ENCODE assay signal across 19 cellular contexts in the genomic region with DNA sequence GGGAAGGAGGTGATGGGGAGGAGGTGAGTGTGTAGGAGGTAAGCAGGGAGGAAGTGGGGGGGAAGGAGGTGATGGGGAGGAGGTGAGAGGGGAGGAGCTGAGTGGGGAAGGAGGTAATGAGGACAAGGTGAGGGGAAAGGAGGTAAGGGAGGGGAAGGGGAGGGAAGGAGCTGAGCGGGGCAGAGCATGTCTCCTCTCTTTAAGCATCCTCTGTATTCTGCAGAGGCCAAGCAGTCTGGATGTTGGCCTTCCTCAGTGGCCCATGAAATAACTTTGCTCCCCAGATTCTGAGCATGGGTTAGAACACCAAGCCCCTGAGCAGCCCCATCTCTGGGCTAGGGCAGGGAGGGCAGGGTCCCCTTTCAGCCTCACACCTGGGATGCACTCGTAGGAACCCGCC.
A peak's percentile ranks its signal among the peaks of the same experiment; 100 is the strongest.
DNase-seq lines count a peak whose midpoint lies in the region; ATAC-seq lines count a peak whose summit lies in the region.
"Had no signal": no experiment of that assay in that cellular context is flagged by ENCODE, and none has a peak within 500 bp of the region (broad histone marks: within the 10 kb centered on the region; RNA-seq: fewer than 3 reads in every experiment).

No MANE protein-coding gene starts in this region.

- H3K4me3 ChIP-seq in CD4-positive, alpha-beta memory T cell (ENCODE audit: low read length in 2 of 2), result no peak overlapping the region
- H3K4me3 ChIP-seq: GM12878 had no signal

- H3K36me3 Mint-ChIP-seq in activated CD4-positive, alpha-beta T cell treated with anti-CD3 and anti-CD28 coated beads, Interleukin-2, amount 10 ng/mL, durations not matched to agents 7 days and 5 days (ENCODE audit: low read depth), result no peaks in the 10 kb centered on the region
- no peaks in the 10 kb centered on the region for H3K36me3 Mint-ChIP-seq in activated CD4-positive, alpha-beta T cell treated with anti-CD3 and anti-CD28 coated beads, Interleukin-2, amount 10 ng/mL, durations not matched to agents 24 days and 14 days (ENCODE audit: low read depth)
- H3K36me3 Mint-ChIP-seq in CD4-positive, alpha-beta memory T cell, result no peaks in the 10 kb centered on the region
- H3K36me3 Mint-ChIP-seq in T-helper 17 cell (ENCODE audit: low read depth), result no peaks in the 10 kb centered on the region
- H3K36me3 Mint-ChIP-seq in naive thymus-derived CD8-positive, alpha-beta T cell, result no peaks in the 10 kb centered on the region

- DNase-seq in activated CD4-positive, alpha-beta T cell treated with anti-CD3 and anti-CD28 coated beads, Interleukin-2, amount 10 ng/mL, durations not matched to agents 7 days and 5 days, result no peak
- DNase-seq in activated CD4-positive, alpha-beta T cell treated with anti-CD3 and anti-CD28 coated beads, Interleukin-2, amount 10 ng/mL, durations not matched to agents 24 days and 14 days, result no peak
- DNase-seq in CD4-positive, alpha-beta memory T cell, result peak in 3 of 5 donors; percentile 5 to 26 (median 18)
- DNase-seq in T-helper 17 cell, result no peak
- DNase-seq in naive thymus-derived CD8-positive, alpha-beta T cell, result peak in 3 of 10 donors; percentile 12 to 47 (median 15)
- no peak for DNase-seq in NCI-H2107 treated with DMSO at 0.1 percent for 48 hours (lab: John Stamatoyannopoulos, UW; ENCODE audit: unreplicated experiment)
- no peak for DNase-seq in NCI-H1436 treated with DMSO at 0.1 percent for 48 hours (lab: John Stamatoyannopoulos, UW)
- DNase-seq in SIG-M5 treated with dmso at 0.1 percent for 504 hours (lab: John Stamatoyannopoulos, UW; ENCODE audit: unreplicated experiment), result no peak
- DNase-seq: 8988T, Calu3, MM.1S, NCI-H1105 treated with DMSO at 0.1 percent for 48 hours, NCI-H187 treated with DMSO at 0.1 percent for 48 hours, NCI-H2171 treated with DMSO at 0.1 percent for 48 hours, NCI-H510A, SIG-M5 had no signal

- no peaks in the 10 kb centered on the region for H3K36me3 ChIP-seq in CD4-positive, alpha-beta memory T cell (ENCODE audit: insufficient read depth, low read length)

- peak; percentile 61 for ATAC-seq in T-helper 17 cell
- peak; percentile 44 to 63 for ATAC-seq in naive thymus-derived CD8-positive, alpha-beta T cell
- ATAC-seq: GM12878 had no signal

- POLR2A ChIA-PET in activated CD4-positive, alpha-beta T cell treated with anti-CD3 and anti-CD28 coated beads, Interleukin-2, amount 10 ng/mL, durations not matched to agents 7 days and 5 days (lab: Charles Lee), result no interaction called here
- POLR2A ChIA-PET in CD4-positive, alpha-beta memory T cell (lab: Charles Lee; ENCODE audit: partially characterized antibody), result no interaction called here
- POLR2A ChIA-PET in naive thymus-derived CD8-positive, alpha-beta T cell (lab: Charles Lee), result interaction anchor here (0.7 to 1.6 kb wide), 2 partner anchors 132 to 495 kb away, joined by 3 to 4 read pairs; no protein-coding TSS in a partner anchor

- H3K9me3 ChIP-seq in CD4-positive, alpha-beta memory T cell (ENCODE audit: control insufficient read depth in 1 of 2, low read length in 2 of 2), result no peaks in the 10 kb centered on the region
- H3K9me3 ChIP-seq in T-helper 17 cell (ENCODE audit: control insufficient read depth, low read length, poor library complexity, severe bottlenecking), result no peaks in the 10 kb centered on the region

- no peaks in the 10 kb centered on the region for H3K27me3 ChIP-seq in CD4-positive, alpha-beta memory T cell (ENCODE audit: insufficient read depth, low read length)

- peaks cover 10% of the 10 kb centered on the region for H3K4me1 ChIP-seq in CD4-positive, alpha-beta memory T cell (ENCODE audit: insufficient read depth, low read length)

- no peak overlapping the region for H3K27ac ChIP-seq in CD4-positive, alpha-beta memory T cell (ENCODE audit: low read depth, low read length)
- H3K27ac ChIP-seq: C4-2B, KMS-11 had no signal

- no peaks in the 10 kb centered on the region for H3K9me3 Mint-ChIP-seq in activated CD4-positive, alpha-beta T cell treated with anti-CD3 and anti-CD28 coated beads, Interleukin-2, amount 10 ng/mL, durations not matched to agents 7 days and 5 days
- no peaks in the 10 kb centered on the region for H3K9me3 Mint-ChIP-seq in activated CD4-positive, alpha-beta T cell treated with anti-CD3 and anti-CD28 coated beads, Interleukin-2, amount 10 ng/mL, durations not matched to agents 24 days and 14 days
- peaks cover 0 to 3% (median 0%) of the 10 kb centered on the region in 8 donors for H3K9me3 Mint-ChIP-seq in CD4-positive, alpha-beta memory T cell
- H3K9me3 Mint-ChIP-seq in naive thymus-derived CD8-positive, alpha-beta T cell, result peaks cover 0 to 4% (median 0%) of the 10 kb centered on the region in 9 donors

- no peaks in the 10 kb centered on the region for H3K27me3 Mint-ChIP-seq in activated CD4-positive, alpha-beta T cell treated with anti-CD3 and anti-CD28 coated beads, Interleukin-2, amount 10 ng/mL, durations not matched to agents 7 days and 5 days
- no peaks in the 10 kb centered on the region for H3K27me3 Mint-ChIP-seq in activated CD4-positive, alpha-beta T cell treated with anti-CD3 and anti-CD28 coated beads, Interleukin-2, amount 10 ng/mL, durations not matched to agents 24 days and 14 days
- peaks cover 3 to 4% of the 10 kb centered on the region in 2 donors for H3K27me3 Mint-ChIP-seq in CD4-positive, alpha-beta memory T cell
- H3K27me3 Mint-ChIP-seq in T-helper 17 cell, result peaks cover 3% of the 10 kb centered on the region
- H3K27me3 Mint-ChIP-seq in naive thymus-derived CD8-positive, alpha-beta T cell, result peaks cover 0 to 3% (median 1%) of the 10 kb centered on the region in 5 donors

- H3K4me3 Mint-ChIP-seq in activated CD4-positive, alpha-beta T cell treated with anti-CD3 and anti-CD28 coated beads, Interleukin-2, amount 10 ng/mL, durations not matched to agents 7 days and 5 days, result no peak overlapping the region
- no peak overlapping the region for H3K4me3 Mint-ChIP-seq in activated CD4-positive, alpha-beta T cell treated with anti-CD3 and anti-CD28 coated beads, Interleukin-2, amount 10 ng/mL, durations not matched to agents 24 days and 14 days
- no peak overlapping the region for H3K4me3 Mint-ChIP-seq in CD4-positive, alpha-beta memory T cell
- no peak overlapping the region for H3K4me3 Mint-ChIP-seq in T-helper 17 cell
- peak overlapping the region in 4 of 10 donors; percentile 22 to 63 (median 43) for H3K4me3 Mint-ChIP-seq in naive thymus-derived CD8-positive, alpha-beta T cell

- CTCF ChIA-PET in activated CD4-positive, alpha-beta T cell treated with anti-CD3 and anti-CD28 coated beads, Interleukin-2, amount 10 ng/mL, durations not matched to agents 7 days and 5 days (lab: Charles Lee), result interaction anchor here (0.6 kb wide), 1 partner anchor 10 kb away, joined by 3 read pairs; no protein-coding TSS in a partner anchor
- CTCF ChIA-PET in CD4-positive, alpha-beta memory T cell (lab: Charles Lee; ENCODE audit: partially characterized antibody), result no interaction called here

- intact Hi-C loops in activated CD4-positive, alpha-beta T cell treated with anti-CD3 and anti-CD28 coated beads, Interleukin-2, amount 10 ng/mL, durations not matched to agents 24 days and 14 days (cut with micrococcal nuclease), result no loop called here
- intact Hi-C loops in CD4-positive, alpha-beta memory T cell (cut with micrococcal nuclease), result loop anchor here (5.0 kb wide), 1 partner anchor 148 kb away; no protein-coding TSS in a partner anchor

- H3K4me1 Mint-ChIP-seq in activated CD4-positive, alpha-beta T cell treated with anti-CD3 and anti-CD28 coated beads, Interleukin-2, amount 10 ng/mL, durations not matched to agents 7 days and 5 days, result peaks cover 11% of the 10 kb centered on the region
- peaks cover 7% of the 10 kb centered on the region for H3K4me1 Mint-ChIP-seq in activated CD4-positive, alpha-beta T cell treated with anti-CD3 and anti-CD28 coated beads, Interleukin-2, amount 10 ng/mL, durations not matched to agents 24 days and 14 days
- peaks cover 3 to 9% (median 6%) of the 10 kb centered on the region in 4 donors for H3K4me1 Mint-ChIP-seq in CD4-positive, alpha-beta memory T cell
- peaks cover 5% of the 10 kb centered on the region for H3K4me1 Mint-ChIP-seq in T-helper 17 cell
- peaks cover 8 to 10% (median 8%) of the 10 kb centered on the region in 4 donors for H3K4me1 Mint-ChIP-seq in naive thymus-derived CD8-positive, alpha-beta T cell

- peak overlapping the region; percentile 75 for H3K27ac Mint-ChIP-seq in activated CD4-positive, alpha-beta T cell treated with anti-CD3 and anti-CD28 coated beads, Interleukin-2, amount 10 ng/mL, durations not matched to agents 7 days and 5 days
- no peak overlapping the region for H3K27ac Mint-ChIP-seq in activated CD4-positive, alpha-beta T cell treated with anti-CD3 and anti-CD28 coated beads, Interleukin-2, amount 10 ng/mL, durations not matched to agents 24 days and 14 days
- peak overlapping the region in 5 of 7 donors; percentile 13 to 75 (median 62) for H3K27ac Mint-ChIP-seq in CD4-positive, alpha-beta memory T cell
- H3K27ac Mint-ChIP-seq in T-helper 17 cell, result peak overlapping the region; percentile 47
- H3K27ac Mint-ChIP-seq in naive thymus-derived CD8-positive, alpha-beta T cell, result peak overlapping the region in 9 of 10 donors; percentile 51 to 92 (median 80)

Comparison
In these comparisons a context has a peak if more than half of its experiments do, and no peak if none do; other contexts are left out.
1. DNase-seq: peak in CD4-positive, alpha-beta memory T cell (3 of 5); none in activated CD4-positive, alpha-beta T cell treated with anti-CD3 and anti-CD28 coated beads, Interleukin-2, amount 10 ng/mL, durations not matched to agents 7 days and 5 days (single experiment), activated CD4-positive, alpha-beta T cell treated with anti-CD3 and anti-CD28 coated beads, Interleukin-2, amount 10 ng/mL, durations not matched to agents 24 days and 14 days (single experiment), T-helper 17 cell (0 of 3), NCI-H2107 treated with DMSO at 0.1 percent for 48 hours (single experiment), NCI-H1436 treated with DMSO at 0.1 percent for 48 hours (single experiment) and SIG-M5 treated with dmso at 0.1 percent for 504 hours (single experiment).